Comparison of ENCODE assay signal across 24 cellular contexts in genomic region chr1:241679404-241679803, GRCh38. TPM values are rescaled to one million over a fixed set of nuclear protein-coding genes. Genes with fewer than 3 reads are reported as not detected.
DNase-seq lines count a peak whose midpoint lies in the region; ATAC-seq, FAIRE-seq and TF ChIP-seq lines count a peak whose summit lies in the region.
"Had no signal": no experiment of that assay in that cellular context is flagged by ENCODE, and none has a peak within 500 bp of the region (broad histone marks: within the 10 kb centered on the region; RNA-seq: fewer than 3 reads in every experiment).

No MANE protein-coding gene starts in this region.

- no peak overlapping the region for H3K27ac ChIP-seq in GM23338 (ENCODE audit: low read depth)
- peak overlapping the region; percentile 90 for H3K27ac ChIP-seq in KOPT-K1 (ENCODE audit: low read depth, low read length, poor library complexity, severe bottlenecking)
- no peak overlapping the region for H3K27ac ChIP-seq in K562 (ENCODE audit: extremely low read depth, low read depth, low read length)
- H3K27ac ChIP-seq: 22Rv1, BLaER1, C4-2B had no signal

- no peaks in the 10 kb centered on the region for H3K9me1 ChIP-seq in K562 (ENCODE audit: control insufficient read depth, insufficient read depth, low read length)

- CTCF ChIA-PET in K562 (lab: Yijun Ruan, JAX; ENCODE audit: low intra/inter-chr PET ratio): no interaction called here
- CTCF ChIA-PET in activated CD8-positive, alpha-beta memory T cell treated with anti-CD3 and anti-CD28 coated beads, Interleukin-2, amount 10 ng/mL, durations not matched to agents 7 days and 5 days (lab: Charles Lee): interaction anchor here (2.5 kb wide), 1 partner anchor 10 kb away, joined by 6 read pairs; no protein-coding TSS in a partner anchor

- FAIRE-seq in K562 (lab: Jason Lieb, UNC): no peak
- FAIRE-seq: A204.1, G401.6, GM12892, H1 had no signal

- no peak for TF ChIP-seq POLR2A in K562 (conservative IDR thresholded peaks at IDR 0.05)

- DNase-seq in NCI-H1436 treated with DMSO at 0.1 percent for 48 hours (lab: John Stamatoyannopoulos, UW): peak; percentile 15
- no peak for DNase-seq in NCI-H1436 (lab: John Stamatoyannopoulos, UW)
- no peak for DNase-seq in GM23338 (ENCODE audit: low spot score)
- no peak for DNase-seq in K562 (ENCODE audit: extremely low read depth in 1 of 4, low spot score in 3 of 4)
- DNase-seq in activated CD4-positive, alpha-beta T cell treated with anti-CD3 and anti-CD28 coated beads, Interleukin-2, amount 50 U/mL, for 48 hours: no peak
- DNase-seq in activated CD8-positive, alpha-beta memory T cell treated with anti-CD3 and anti-CD28 coated beads, Interleukin-2, amount 10 ng/mL, durations not matched to agents 7 days and 5 days: no peak
- no peak for DNase-seq in globus pallidus (ENCODE audit: low spot score)
- DNase-seq: Caco-2; CD4-positive, CD25-positive, alpha-beta regulatory T cell; CD8-positive, alpha-beta T cell; DMS153; DND-41; H7 had no signal

- TF ChIP-seq RAD21 in K562 (CRISPR knock-in tag; conservative IDR thresholded peaks at IDR 0.05 in 1 of 2, IDR thresholded peaks at IDR 0.05 in 1 of 2): no peak

- no peaks in the 10 kb centered on the region; the same call in 1 of the 2 replicates for H3K9me2 ChIP-seq in GM23338 (ENCODE audit: insufficient read depth)

- ATAC-seq in GM23338 (no peak), K562 (no peak)
- ATAC-seq in activated CD8-positive, alpha-beta memory T cell treated with anti-CD3 and anti-CD28 coated beads, Interleukin-2, amount 10 ng/mL, durations not matched to agents 7 days and 5 days: no peak
- ATAC-seq: CD8-positive, alpha-beta T cell; HCT116 had no signal

- H3K9me3 ChIP-seq in KOPT-K1 (ENCODE audit: insufficient read depth, low read length, poor library complexity, severe bottlenecking) (no peaks in the 10 kb centered on the region), K562 (replicated peaks; ENCODE audit: control insufficient read depth, insufficient read depth, low read depth, low read length) (no peaks in the 10 kb centered on the region)
- H3K9me3 ChIP-seq: BLaER1, Caco-2 had no signal

- TF ChIP-seq CTCF in GM23338 (conservative IDR thresholded peaks at IDR 0.05; ENCODE audit: low read depth in 2 of 2): no peak
- TF ChIP-seq CTCF in K562 (IDR thresholded peaks at IDR 0.05 in 2 of 3, conservative IDR thresholded peaks at IDR 0.05 in 1 of 3; ENCODE audit: insufficient read depth in 2 of 3, low read depth in 1 of 3, low read length in 3 of 3): no peak

- in situ Hi-C loops in K562 (cut with MboI): no loop called here

- no peaks in the 10 kb centered on the region for H3K4me1 Mint-ChIP-seq in GM23338
- peaks cover 12% of the 10 kb centered on the region for H3K4me1 Mint-ChIP-seq in activated CD8-positive, alpha-beta memory T cell treated with anti-CD3 and anti-CD28 coated beads, Interleukin-2, amount 10 ng/mL, durations not matched to agents 7 days and 5 days

- no peaks in the 10 kb centered on the region for H3K79me2 ChIP-seq in GM23338 (replicated peaks; ENCODE audit: insufficient read depth)
- no peaks in the 10 kb centered on the region for H3K79me2 ChIP-seq in K562 (ENCODE audit: control insufficient read depth, insufficient read depth, low read length)

- no TSS peak for BruUV-seq in K562 (replicated peaks; lab: Mats Ljungman, UMichigan)

- H3K4me1 ChIP-seq in GM23338 (ENCODE audit: insufficient read depth) (no peaks in the 10 kb centered on the region), K562 (replicated peaks in 1 of 2; ENCODE audit: control insufficient read depth in 2 of 2, insufficient read depth in 2 of 2, low read length in 2 of 2) (0 out of 5 replicates have a peak, but pooled peaks cover 0 to 6% of the 10 kb centered on the region in 2 experiments)
- H3K4me1 ChIP-seq: BLaER1, Caco-2 had no signal

- TF ChIP-seq EP300 in K562 (IDR thresholded peaks at IDR 0.05; ENCODE audit: low read length): no peak

- no peaks in the 10 kb centered on the region for H4K20me1 ChIP-seq in GM23338 (replicated peaks; ENCODE audit: insufficient read depth)
- H4K20me1 ChIP-seq in K562 (replicated peaks; ENCODE audit: control insufficient read depth, insufficient read depth, low read length): no peaks in the 10 kb centered on the region
- H4K20me1 ChIP-seq: BLaER1 had no signal

- no peak overlapping the region for H3K27ac Mint-ChIP-seq in GM23338
- H3K27ac Mint-ChIP-seq in activated CD8-positive, alpha-beta memory T cell treated with anti-CD3 and anti-CD28 coated beads, Interleukin-2, amount 10 ng/mL, durations not matched to agents 7 days and 5 days: no peak overlapping the region
- H3K27ac Mint-ChIP-seq: B cell; CD4-positive, CD25-positive, alpha-beta regulatory T cell; CD8-positive, alpha-beta T cell had no signal

- no peaks in the 10 kb centered on the region for H3K36me3 ChIP-seq in GM23338 (ENCODE audit: insufficient read depth)
- no peaks in the 10 kb centered on the region for H3K36me3 ChIP-seq in KOPT-K1 (ENCODE audit: insufficient read depth, low read length)
- H3K36me3 ChIP-seq in K562 (ENCODE audit: control insufficient read depth, insufficient read depth, low read length): no peaks in the 10 kb centered on the region
- H3K36me3 ChIP-seq: BLaER1 had no signal

- no peaks in the 10 kb centered on the region for H3K27me3 Mint-ChIP-seq in GM23338 (ENCODE audit: insufficient read depth, low read depth, poor library complexity)
- no peaks in the 10 kb centered on the region for H3K27me3 Mint-ChIP-seq in activated CD8-positive, alpha-beta memory T cell treated with anti-CD3 and anti-CD28 coated beads, Interleukin-2, amount 10 ng/mL, durations not matched to agents 7 days and 5 days

- H3K4me2 ChIP-seq in GM23338 (no peak overlapping the region), K562 (ENCODE audit: insufficient read depth, low read length) (no peak overlapping the region)
- H3K4me2 ChIP-seq: BLaER1 had no signal

- intact Hi-C loops in K562 (cut with micrococcal nuclease): no loop called here

- H3K4me3 ChIP-seq in GM23338: no peak overlapping the region
- no peak overlapping the region for H3K4me3 ChIP-seq in K562
- H3K4me3 ChIP-seq: BLaER1 had no signal

- no peak overlapping the region for H3K4me3 Mint-ChIP-seq in GM23338
- H3K4me3 Mint-ChIP-seq in activated CD8-positive, alpha-beta memory T cell treated with anti-CD3 and anti-CD28 coated beads, Interleukin-2, amount 10 ng/mL, durations not matched to agents 7 days and 5 days: no peak overlapping the region
- H3K4me3 Mint-ChIP-seq: B cell; CD4-positive, CD25-positive, alpha-beta regulatory T cell; CD8-positive, alpha-beta T cell had no signal

- H3K27me3 ChIP-seq in GM23338 (ENCODE audit: insufficient read depth): no peaks in the 10 kb centered on the region
- H3K27me3 ChIP-seq in K562 (ENCODE audit: control insufficient read depth in 2 of 2, insufficient read depth in 2 of 2, low read length in 2 of 2): no peaks in the 10 kb centered on the region
- H3K27me3 ChIP-seq: BLaER1 had no signal

- H2AFZ ChIP-seq in GM23338: peak overlapping the region; percentile 72
- H2AFZ ChIP-seq in K562 (ENCODE audit: low read depth, low read length): peak overlapping the region; percentile 79

- 41% methylated on average over 4 of the region's 4 CpGs for WGBS in K562 (ENCODE audit: insufficient coverage, low coverage, missing lambda C conversion rate)

- no peaks in the 10 kb centered on the region for H3K36me3 Mint-ChIP-seq in GM23338 (ENCODE audit: low read depth)
- no peaks in the 10 kb centered on the region for H3K36me3 Mint-ChIP-seq in activated CD8-positive, alpha-beta memory T cell treated with anti-CD3 and anti-CD28 coated beads, Interleukin-2, amount 10 ng/mL, durations not matched to agents 7 days and 5 days
- H3K36me3 Mint-ChIP-seq: CD8-positive, alpha-beta T cell had no signal

- POLR2A ChIA-PET in K562 (lab: Yijun Ruan, JAX): interaction anchor here (1.0 to 3.0 kb wide), 4 partner anchors 9 to 14 kb away, joined by 3 to 8 read pairs (median 5); no protein-coding TSS in a partner anchor

- H3F3A ChIP-seq in GM23338 (replicated peaks; ENCODE audit: low read depth): no peaks in the 10 kb centered on the region

- no peaks in the 10 kb centered on the region for H3K9me3 Mint-ChIP-seq in GM23338
- no peaks in the 10 kb centered on the region for H3K9me3 Mint-ChIP-seq in activated CD8-positive, alpha-beta memory T cell treated with anti-CD3 and anti-CD28 coated beads, Interleukin-2, amount 10 ng/mL, durations not matched to agents 7 days and 5 days (ENCODE audit: low read depth)
- H3K9me3 Mint-ChIP-seq: CD8-positive, alpha-beta T cell had no signal

- no peak overlapping the region for H3K9ac ChIP-seq in K562 (ENCODE audit: insufficient read depth in 1 of 2, low read depth in 2 of 2, low read length in 2 of 2)
- H3K9ac ChIP-seq: BLaER1 had no signal

RNA-seq across cellular contexts. Expression of gene WDR64, which starts 27.3 kb away (rescaled TPM):
- not detected in 2 replicates for total RNA-seq in GM23338 (2014; rRNA removed; shearing (Covaris generic))
- not detected in 2 replicates for polyA plus RNA-seq in GM23338 (2016; fragmentation: Nextera tagmentation; extraction: Ambion mirVana)
- total RNA-seq in K562 (2011; cell fraction: chromatin; rRNA removed; ENCODE audit: low replicate concordance): 0.40 TPM in 1 of 2 replicates, not detected in the other
- not detected in 2 replicates for total RNA-seq in K562 (2011; cell fraction: nucleolus; rRNA removed)
- total RNA-seq in K562 (2011; cell fraction: nucleoplasm; rRNA removed): not detected in 2 replicates
- not detected in 2 replicates for total RNA-seq in K562 (2014; rRNA removed)
- total RNA-seq in K562 (2014; rRNA removed; fragmentation: Illumina TruSeq; extraction: Trizol): 0.06 and 0.29 TPM in 2 replicates
- not detected in 2 replicates for total RNA-seq in K562 (2015; rRNA removed; fragmentation: Illumina TruSeq; extraction: Trizol)
- total RNA-seq in K562 (2021): not detected in 2 replicates
- not detected in 2 replicates for polyA plus RNA-seq in K562 (2011; rRNA removed)
- not detected in 2 replicates for polyA plus RNA-seq in K562 (2011; cell fraction: cytosol; rRNA removed)
- polyA plus RNA-seq in K562 (2011; cell fraction: nucleus; rRNA removed): 0.04 TPM in 1 of 2 replicates, not detected in the other
- 0.07 and 0.25 TPM in 2 replicates for polyA plus RNA-seq in K562 (2012)
- 0.06 and 0.08 TPM in 2 replicates for polyA plus RNA-seq in K562 (2014; fragmentation: Illumina TruSeq; extraction: Trizol)
- under 1 TPM; 0.17 to 0.21 TPM for polyA plus RNA-seq in K562 (2014; fragmentation: Nextera tagmentation; extraction: Ambion mirVana)
- not detected in 2 replicates for polyA plus RNA-seq in K562 (2014; rRNA removed)
- polyA minus RNA-seq in K562 (2011; rRNA and poly(A)+ RNA removed): not detected in 2 replicates
- polyA minus RNA-seq in K562 (2011; cell fraction: cytosol; rRNA and poly(A)+ RNA removed): not detected in 2 replicates
- polyA minus RNA-seq in K562 (2011; cell fraction: nucleus; rRNA and poly(A)+ RNA removed): not detected in 2 replicates
- under 1 TPM; 0.12 TPM for total RNA-seq in activated CD8-positive, alpha-beta memory T cell treated with anti-CD3 and anti-CD28 coated beads, Interleukin-2, amount 10 ng/mL, durations not matched to agents 7 days and 5 days
- total RNA-seq: B cell; Caco-2; CD4-positive, CD25-positive, alpha-beta regulatory T cell; H1; H7 had no signal
- polyA plus RNA-seq: AG04450 had no signal

RNA-seq across cellular contexts. Expression of gene CHML, which starts 39.2 kb away (rescaled TPM):
- total RNA-seq in GM23338 (2014; rRNA removed; shearing (Covaris generic)): 65.1 and 66.8 TPM in 2 replicates
- polyA plus RNA-seq in GM23338 (2016; fragmentation: Nextera tagmentation; extraction: Ambion mirVana) (17.2 and 19.9 TPM in 2 replicates), K562 (2011; rRNA removed) (65.1 and 75.1 TPM in 2 replicates), K562 (2014; fragmentation: Illumina TruSeq; extraction: Trizol) (51.0 and 62.8 TPM in 2 replicates), K562 (2014; fragmentation: Nextera tagmentation; extraction: Ambion mirVana) (10 to 100 TPM; 13.0 to 15.9 TPM), K562 (2014; rRNA removed) (35.1 and 35.8 TPM in 2 replicates)
- total RNA-seq in K562 (2011; cell fraction: chromatin; rRNA removed; ENCODE audit: low replicate concordance): 25.6 and 109 TPM in 2 replicates
- total RNA-seq in K562 (2011; cell fraction: nucleolus; rRNA removed): 14.0 and 21.6 TPM in 2 replicates
- total RNA-seq in K562 (2011; cell fraction: nucleoplasm; rRNA removed): 40.7 and 66.0 TPM in 2 replicates
- total RNA-seq in K562 (2014; rRNA removed) (48.5 and 54.5 TPM in 2 replicates), K562 (2014; rRNA removed; fragmentation: Illumina TruSeq; extraction: Trizol) (88.3 and 95.1 TPM in 2 replicates), K562 (2015; rRNA removed; fragmentation: Illumina TruSeq; extraction: Trizol) (57.4 and 63.9 TPM in 2 replicates), K562 (2021) (77.4 and 84.2 TPM in 2 replicates)
- 30.2 and 34.3 TPM in 2 replicates for polyA plus RNA-seq in K562 (2011; cell fraction: cytosol; rRNA removed)
- polyA plus RNA-seq in K562 (2011; cell fraction: nucleus; rRNA removed): 43.7 and 65.6 TPM in 2 replicates
- polyA plus RNA-seq in K562 (2012): 29.8 and 31.0 TPM in 2 replicates
- polyA minus RNA-seq in K562 (2011; rRNA and poly(A)+ RNA removed): 171 and 184 TPM in 2 replicates
- 58.6 and 74.0 TPM in 2 replicates for polyA minus RNA-seq in K562 (2011; cell fraction: cytosol; rRNA and poly(A)+ RNA removed)
- polyA minus RNA-seq in K562 (2011; cell fraction: nucleus; rRNA and poly(A)+ RNA removed): 45.9 and 102 TPM in 2 replicates
- 10 to 100 TPM in 1 of 2 experiments, 1 to 10 TPM in 1; 8.2 to 10.0 TPM for total RNA-seq in activated CD8-positive, alpha-beta memory T cell treated with anti-CD3 and anti-CD28 coated beads, Interleukin-2, amount 10 ng/mL, durations not matched to agents 7 days and 5 days

RNA-seq across cellular contexts. Expression of gene OPN3, which starts 39.2 kb away (rescaled TPM):
- 35.4 and 46.8 TPM in 2 replicates for total RNA-seq in GM23338 (2014; rRNA removed; shearing (Covaris generic))
- 21.1 and 23.7 TPM in 2 replicates for polyA plus RNA-seq in GM23338 (2016; fragmentation: Nextera tagmentation; extraction: Ambion mirVana)
- total RNA-seq in K562 (2011; cell fraction: chromatin; rRNA removed; ENCODE audit: low replicate concordance): 8.9 and 19.2 TPM in 2 replicates
- 13.0 and 15.4 TPM in 2 replicates for total RNA-seq in K562 (2011; cell fraction: nucleolus; rRNA removed)
- 25.2 and 40.2 TPM in 2 replicates for total RNA-seq in K562 (2011; cell fraction: nucleoplasm; rRNA removed)
- total RNA-seq in K562 (2014; rRNA removed): 19.3 and 24.3 TPM in 2 replicates
- total RNA-seq in K562 (2014; rRNA removed; fragmentation: Illumina TruSeq; extraction: Trizol): 20.2 and 21.2 TPM in 2 replicates
- 17.0 and 17.7 TPM in 2 replicates for total RNA-seq in K562 (2015; rRNA removed; fragmentation: Illumina TruSeq; extraction: Trizol)
- 16.4 and 18.1 TPM in 2 replicates for total RNA-seq in K562 (2021)
- 34.6 and 35.8 TPM in 2 replicates for polyA plus RNA-seq in K562 (2011; rRNA removed)
- polyA plus RNA-seq in K562 (2011; cell fraction: cytosol; rRNA removed): 20.1 and 32.3 TPM in 2 replicates
- polyA plus RNA-seq in K562 (2011; cell fraction: nucleus; rRNA removed): 6.9 and 13.9 TPM in 2 replicates
- polyA plus RNA-seq in K562 (2012): 12.9 and 16.2 TPM in 2 replicates
- 18.1 and 22.1 TPM in 2 replicates for polyA plus RNA-seq in K562 (2014; fragmentation: Illumina TruSeq; extraction: Trizol)
- polyA plus RNA-seq in K562 (2014; fragmentation: Nextera tagmentation; extraction: Ambion mirVana): 1 to 10 TPM; 4.2 to 6.3 TPM
- polyA plus RNA-seq in K562 (2014; rRNA removed): 11.6 and 19.6 TPM in 2 replicates
- polyA minus RNA-seq in K562 (2011; rRNA and poly(A)+ RNA removed): 35.7 and 47.7 TPM in 2 replicates
- polyA minus RNA-seq in K562 (2011; cell fraction: cytosol; rRNA and poly(A)+ RNA removed): 13.3 and 26.9 TPM in 2 replicates
- 6.7 and 10.4 TPM in 2 replicates for polyA minus RNA-seq in K562 (2011; cell fraction: nucleus; rRNA and poly(A)+ RNA removed)
- 10 to 100 TPM in 1 of 2 experiments, 1 to 10 TPM in 1; 9.7 to 11.1 TPM for total RNA-seq in activated CD8-positive, alpha-beta memory T cell treated with anti-CD3 and anti-CD28 coated beads, Interleukin-2, amount 10 ng/mL, durations not matched to agents 7 days and 5 days
